In genomic region chr22:21030621-21031544, GRCh38 we compare ENCODE assay signal across 22 cellular contexts. TPM values are rescaled to one million over a fixed set of nuclear protein-coding genes. Genes with fewer than 3 reads are reported as not detected.
DNase-seq lines count a peak whose midpoint lies in the region; ATAC-seq and TF ChIP-seq lines count a peak whose summit lies in the region.
"Had no signal": no experiment of that assay in that cellular context is flagged by ENCODE, and none has a peak within 500 bp of the region (broad histone marks: within the 10 kb centered on the region; RNA-seq: fewer than 3 reads in every experiment).

No MANE protein-coding gene starts in this region.

- H3K9me3 Mint-ChIP-seq in Calu3 (ENCODE audit: low read depth, unreplicated experiment) (no peaks in the 10 kb centered on the region), endodermal cell (no peaks in the 10 kb centered on the region), neural progenitor cell (no peaks in the 10 kb centered on the region)
- H3K9me3 Mint-ChIP-seq in activated CD4-positive, alpha-beta memory T cell treated with anti-CD3 and anti-CD28 coated beads, Interleukin-2, amount 10 ng/mL, durations not matched to agents 7 days and 5 days: no peaks in the 10 kb centered on the region
- H3K9me3 Mint-ChIP-seq: CD8-positive, alpha-beta memory T cell; HFFc6 had no signal

- H3K4me3 Mint-ChIP-seq in Calu3 (ENCODE audit: low read depth, unreplicated experiment): peak overlapping the region; percentile 61
- peak overlapping the region; percentile 75 for H3K4me3 Mint-ChIP-seq in T-helper 17 cell
- H3K4me3 Mint-ChIP-seq in endodermal cell: peak overlapping the region; percentile 57
- peak overlapping the region; percentile 67 for H3K4me3 Mint-ChIP-seq in neural progenitor cell
- no peak overlapping the region for H3K4me3 Mint-ChIP-seq in activated CD4-positive, alpha-beta memory T cell treated with anti-CD3 and anti-CD28 coated beads, Interleukin-2, amount 10 ng/mL, durations not matched to agents 7 days and 5 days
- H3K4me3 Mint-ChIP-seq: HFFc6 had no signal

- H4K20me1 ChIP-seq in neural progenitor cell (ENCODE audit: low read depth): no peaks in the 10 kb centered on the region
- no peaks in the 10 kb centered on the region for H4K20me1 ChIP-seq in PC-3 (ENCODE audit: low read length)

- no peak overlapping the region for H3K9ac ChIP-seq in endodermal cell (ENCODE audit: extremely low read depth, low read length, poor library complexity, severe bottlenecking)
- H3K9ac ChIP-seq in neural progenitor cell: no peak overlapping the region
- H3K9ac ChIP-seq in PC-3 (ENCODE audit: low read length): no peak overlapping the region
- H3K9ac ChIP-seq: KMS-11 had no signal

- no peak for DNase-seq in Calu3
- DNase-seq in T-helper 17 cell: no peak
- no peak for DNase-seq in endodermal cell
- DNase-seq in neural progenitor cell (ENCODE audit: low spot score): no peak
- DNase-seq in activated CD4-positive, alpha-beta memory T cell treated with anti-CD3 and anti-CD28 coated beads, Interleukin-2, amount 10 ng/mL, durations not matched to agents 7 days and 5 days: no peak
- DNase-seq in PC-3: no peak
- DNase-seq in foreskin keratinocyte: no peak
- DNase-seq: BE2C; CD8-positive, alpha-beta memory T cell; HFFc6; MM.1S; NCI-H1105; NCI-H187; NCI-H446 treated with DMSO at 0.1 percent for 48 hours; NCI-H774 had no signal

- intact Hi-C loops in Calu3 (cut with micrococcal nuclease; ENCODE audit: unreplicated experiment) (no loop called here), PC-3 (cut with micrococcal nuclease) (no loop called here)

- POLR2A ChIA-PET in activated CD4-positive, alpha-beta memory T cell treated with anti-CD3 and anti-CD28 coated beads, Interleukin-2, amount 10 ng/mL, durations not matched to agents 7 days and 5 days (lab: Charles Lee): no interaction called here
- POLR2A ChIA-PET in PC-3 (lab: Charles Lee; ENCODE audit: unreplicated experiment): no interaction called here

- H3K9me3 ChIP-seq in T-helper 17 cell (ENCODE audit: control insufficient read depth, low read length, poor library complexity, severe bottlenecking): no peaks in the 10 kb centered on the region
- H3K9me3 ChIP-seq in endodermal cell (ENCODE audit: control insufficient read depth, low read length): no peaks in the 10 kb centered on the region
- no peaks in the 10 kb centered on the region for H3K9me3 ChIP-seq in neural progenitor cell (ENCODE audit: low read depth)
- H3K9me3 ChIP-seq in PC-3 (ENCODE audit: low read length): no peaks in the 10 kb centered on the region
- H3K9me3 ChIP-seq: BE2C had no signal

- H3K4me3 ChIP-seq in endodermal cell (ENCODE audit: low read length) (no peak overlapping the region), neural progenitor cell (no peak overlapping the region), PC-3 (ENCODE audit: low read length) (no peak overlapping the region)

- H3K27ac Mint-ChIP-seq in Calu3 (ENCODE audit: unreplicated experiment) (no peak overlapping the region), T-helper 17 cell (peak overlapping the region; percentile 68), endodermal cell (no peak overlapping the region), neural progenitor cell (peak overlapping the region; percentile 57)
- H3K27ac Mint-ChIP-seq in activated CD4-positive, alpha-beta memory T cell treated with anti-CD3 and anti-CD28 coated beads, Interleukin-2, amount 10 ng/mL, durations not matched to agents 7 days and 5 days: no peak overlapping the region
- H3K27ac Mint-ChIP-seq: HFFc6 had no signal

- no peaks in the 10 kb centered on the region for H3K4me1 Mint-ChIP-seq in Calu3 (ENCODE audit: low read depth, unreplicated experiment)
- peaks cover 6% of the 10 kb centered on the region for H3K4me1 Mint-ChIP-seq in T-helper 17 cell
- peaks cover 4% of the 10 kb centered on the region for H3K4me1 Mint-ChIP-seq in endodermal cell
- H3K4me1 Mint-ChIP-seq in neural progenitor cell: peaks cover 26% of the 10 kb centered on the region
- peaks cover 3% of the 10 kb centered on the region for H3K4me1 Mint-ChIP-seq in activated CD4-positive, alpha-beta memory T cell treated with anti-CD3 and anti-CD28 coated beads, Interleukin-2, amount 10 ng/mL, durations not matched to agents 7 days and 5 days

- no peak overlapping the region for H3K27ac ChIP-seq in endodermal cell (ENCODE audit: low read depth, low read length)
- no peak overlapping the region for H3K27ac ChIP-seq in neural progenitor cell
- H3K27ac ChIP-seq in PC-3 (ENCODE audit: low read length): no peak overlapping the region
- H3K27ac ChIP-seq in foreskin keratinocyte: no peak overlapping the region
- H3K27ac ChIP-seq: KMS-11 had no signal

- no TSS peak for BruUV-seq in Calu3 (replicated peaks; lab: Mats Ljungman, UMichigan)
- no TSS peak for BruUV-seq in PC-3 (replicated peaks; lab: Mats Ljungman, UMichigan)

- H3K4me1 ChIP-seq in endodermal cell (ENCODE audit: control insufficient read depth, insufficient read depth, low read length) (no peaks in the 10 kb centered on the region), neural progenitor cell (no peaks in the 10 kb centered on the region), PC-3 (ENCODE audit: insufficient read depth, low read length) (no peaks in the 10 kb centered on the region), foreskin keratinocyte (peaks cover 10% of the 10 kb centered on the region)

- H3K27me3 Mint-ChIP-seq in Calu3 (ENCODE audit: unreplicated experiment) (peaks cover 55% of the 10 kb centered on the region), T-helper 17 cell (peaks cover 44% of the 10 kb centered on the region), endodermal cell (ENCODE audit: insufficient read depth) (peaks cover 35% of the 10 kb centered on the region), neural progenitor cell (ENCODE audit: insufficient read depth, low read depth) (peaks cover 23% of the 10 kb centered on the region)
- H3K27me3 Mint-ChIP-seq in activated CD4-positive, alpha-beta memory T cell treated with anti-CD3 and anti-CD28 coated beads, Interleukin-2, amount 10 ng/mL, durations not matched to agents 7 days and 5 days: peaks cover 38% of the 10 kb centered on the region

- 92 to 94% methylated on average over 37 to 40 of the region's 40 CpGs for WGBS in endodermal cell (ENCODE audit: insufficient coverage in 1 of 2, insufficient read length in 1 of 2), 2 experiments

- H3K27me3 ChIP-seq in endodermal cell (ENCODE audit: control insufficient read depth, insufficient read depth, low read length, poor library complexity, severe bottlenecking) (peaks cover 47% of the 10 kb centered on the region), neural progenitor cell (peaks cover 54% of the 10 kb centered on the region), PC-3 (ENCODE audit: low read length) (no peaks in the 10 kb centered on the region), foreskin keratinocyte (peaks cover 35% of the 10 kb centered on the region)
- H3K27me3 ChIP-seq: BE2C had no signal

- CTCF ChIA-PET in Calu3 (lab: Charles Lee) (no interaction called here), PC-3 (lab: Charles Lee) (no interaction called here)
- CTCF ChIA-PET in activated CD4-positive, alpha-beta memory T cell treated with anti-CD3 and anti-CD28 coated beads, Interleukin-2, amount 10 ng/mL, durations not matched to agents 7 days and 5 days (lab: Charles Lee): no interaction called here

- H3K9me2 ChIP-seq in PC-3 (replicated peaks; ENCODE audit: low read length): no peaks in the 10 kb centered on the region

- H3K79me2 ChIP-seq in neural progenitor cell (ENCODE audit: low read depth) (no peaks in the 10 kb centered on the region), PC-3 (ENCODE audit: low read length) (no peaks in the 10 kb centered on the region)

- no peak for TF ChIP-seq CTCF in Calu3 (IDR thresholded peaks at IDR 0.05; ENCODE audit: unreplicated experiment)
- TF ChIP-seq CTCF in endodermal cell (conservative IDR thresholded peaks at IDR 0.05): no peak
- TF ChIP-seq CTCF in neural progenitor cell (IDR thresholded peaks at IDR 0.05): no peak
- TF ChIP-seq CTCF in PC-3 (conservative IDR thresholded peaks at IDR 0.05; ENCODE audit: low read depth, low read length): no peak
- no peak for TF ChIP-seq CTCF in foreskin keratinocyte (conservative IDR thresholded peaks at IDR 0.05)

- no peak for ATAC-seq in T-helper 17 cell
- no peak for ATAC-seq in PC-3
- no peak for ATAC-seq in foreskin keratinocyte
- ATAC-seq in GM18861 (IDR thresholded peaks at IDR 0.05; ENCODE audit: unreplicated experiment): no peak
- ATAC-seq: Panc1, Right ventricle myocardium inferior had no signal

- H3K36me3 ChIP-seq in endodermal cell (ENCODE audit: control insufficient read depth, insufficient read depth, low read length) (no peaks in the 10 kb centered on the region), neural progenitor cell (no peaks in the 10 kb centered on the region), PC-3 (ENCODE audit: low read depth, low read length) (no peaks in the 10 kb centered on the region)
- H3K36me3 ChIP-seq: BE2C had no signal

- H3F3A ChIP-seq in neural progenitor cell (ENCODE audit: low read depth) (peaks cover 7% of the 10 kb centered on the region), PC-3 (ENCODE audit: low read length, unreplicated experiment) (no peaks in the 10 kb centered on the region)

- H3K4me2 ChIP-seq in neural progenitor cell: no peak overlapping the region
- H3K4me2 ChIP-seq in PC-3 (ENCODE audit: low read length): no peak overlapping the region
- H3K4me2 ChIP-seq: KMS-11 had no signal

- H3K36me3 Mint-ChIP-seq in Calu3 (ENCODE audit: insufficient read depth, unreplicated experiment) (peaks cover 2% of the 10 kb centered on the region), T-helper 17 cell (ENCODE audit: low read depth) (peaks cover 3% of the 10 kb centered on the region), endodermal cell (ENCODE audit: low read depth) (no peaks in the 10 kb centered on the region), neural progenitor cell (no peaks in the 10 kb centered on the region)
- H3K36me3 Mint-ChIP-seq in activated CD4-positive, alpha-beta memory T cell treated with anti-CD3 and anti-CD28 coated beads, Interleukin-2, amount 10 ng/mL, durations not matched to agents 7 days and 5 days (ENCODE audit: low read depth): no peaks in the 10 kb centered on the region
- H3K36me3 Mint-ChIP-seq: CD8-positive, alpha-beta memory T cell had no signal

- H2AFZ ChIP-seq in neural progenitor cell (replicated peaks): no peak overlapping the region
- no peak overlapping the region for H2AFZ ChIP-seq in PC-3 (ENCODE audit: low read length)

RNA-seq across cellular contexts. Expression of gene SLC7A4, which starts 1.5 kb away (rescaled TPM):
- total RNA-seq in Calu3 (2022) (0.14 TPM in 1 of 2 replicates, not detected in the other), T-helper 17 cell (under 1 TPM; 0.13 to 0.15 TPM), endodermal cell (under 1 TPM; 0.33 to 0.49 TPM), neural progenitor cell (ENCODE audit: low replicate concordance) (0.34 TPM in 1 of 2 replicates, not detected in the other), PC-3 (2014; rRNA removed) (not detected in 2 replicates), foreskin keratinocyte (0.07 and 0.11 TPM in 2 replicates)
- polyA plus RNA-seq in endodermal cell (2013, experiment 1 of 2): 0.61 TPM
- 0.50 TPM for polyA plus RNA-seq in endodermal cell (2013, experiment 2 of 2)
- total RNA-seq in activated CD4-positive, alpha-beta memory T cell treated with anti-CD3 and anti-CD28 coated beads, Interleukin-2, amount 10 ng/mL, durations not matched to agents 7 days and 5 days: not detected
- polyA plus RNA-seq in foreskin keratinocyte: 0.03 and 0.08 TPM in 2 replicates
- total RNA-seq: Daoy, H1 had no signal

RNA-seq across cellular contexts. Expression of gene LRRC74B, which starts 14.9 kb away (rescaled TPM):
- total RNA-seq in Calu3 (2022) (not detected in 2 replicates), T-helper 17 cell (under 1 TPM in 1 of 2 donors, not detected in 1; 0.10 TPM), endodermal cell (not detected), neural progenitor cell (ENCODE audit: low replicate concordance) (not detected in 2 replicates), PC-3 (2014; rRNA removed) (not detected in 2 replicates), foreskin keratinocyte (not detected in 2 replicates)
- 0.39 TPM for polyA plus RNA-seq in endodermal cell (2013, experiment 1 of 2)
- polyA plus RNA-seq in endodermal cell (2013, experiment 2 of 2): 0.58 TPM
- not detected for total RNA-seq in activated CD4-positive, alpha-beta memory T cell treated with anti-CD3 and anti-CD28 coated beads, Interleukin-2, amount 10 ng/mL, durations not matched to agents 7 days and 5 days
- polyA plus RNA-seq in foreskin keratinocyte: not detected in 2 replicates
- total RNA-seq: CD8-positive, alpha-beta memory T cell; Daoy; H1; HFFc6; Right ventricle myocardium inferior had no signal
- polyA plus RNA-seq: AG04450; CD8-positive, alpha-beta memory T cell; H1 had no signal

RNA-seq across cellular contexts. Expression of gene P2RX6, which starts 15.9 kb away (rescaled TPM):
- 0.26 and 0.42 TPM in 2 replicates for total RNA-seq in Calu3 (2022)
- total RNA-seq in T-helper 17 cell: 1 to 10 TPM in 1 of 2 donors, under 1 TPM in 1; 0.39 to 1.0 TPM
- total RNA-seq in endodermal cell: 1 to 10 TPM in 1 of 2 donors, under 1 TPM in 1; 0.73 to 1.9 TPM
- 1.4 TPM for polyA plus RNA-seq in endodermal cell (2013, experiment 1 of 2)
- polyA plus RNA-seq in endodermal cell (2013, experiment 2 of 2): 1.3 TPM
- 0.36 and 0.53 TPM in 2 replicates for total RNA-seq in neural progenitor cell (ENCODE audit: low replicate concordance)
- total RNA-seq in activated CD4-positive, alpha-beta memory T cell treated with anti-CD3 and anti-CD28 coated beads, Interleukin-2, amount 10 ng/mL, durations not matched to agents 7 days and 5 days: under 1 TPM; 0.08 to 0.23 TPM
- 1.1 TPM in 1 of 2 replicates, not detected in the other for total RNA-seq in PC-3 (2014; rRNA removed)
- total RNA-seq in foreskin keratinocyte: 0.21 and 0.24 TPM in 2 replicates
- polyA plus RNA-seq in foreskin keratinocyte: 0.21 and 0.38 TPM in 2 replicates
- total RNA-seq: H1 had no signal

RNA-seq across cellular contexts. Expression of gene THAP7, which starts 29.0 kb away (rescaled TPM):
- total RNA-seq in Calu3 (2022): 24.5 and 25.3 TPM in 2 replicates
- 10 to 100 TPM; 41.5 to 55.6 TPM for total RNA-seq in T-helper 17 cell
- total RNA-seq in endodermal cell: 10 to 100 TPM; 16.6 to 19.6 TPM
- 21.8 TPM for polyA plus RNA-seq in endodermal cell (2013, experiment 1 of 2)
- polyA plus RNA-seq in endodermal cell (2013, experiment 2 of 2): 21.4 TPM
- 14.7 and 29.2 TPM in 2 replicates for total RNA-seq in neural progenitor cell (ENCODE audit: low replicate concordance)
- total RNA-seq in activated CD4-positive, alpha-beta memory T cell treated with anti-CD3 and anti-CD28 coated beads, Interleukin-2, amount 10 ng/mL, durations not matched to agents 7 days and 5 days: 10 to 100 TPM; 24.7 to 25.4 TPM
- total RNA-seq in PC-3 (2014; rRNA removed): 43.0 and 44.3 TPM in 2 replicates
- total RNA-seq in foreskin keratinocyte: 24.2 and 25.0 TPM in 2 replicates
- polyA plus RNA-seq in foreskin keratinocyte: 34.4 and 36.5 TPM in 2 replicates

RNA-seq across cellular contexts. Expression of gene LZTR1, which starts 48.8 kb away (rescaled TPM):
- total RNA-seq in Calu3 (2022) (49.3 and 55.4 TPM in 2 replicates), T-helper 17 cell (10 to 100 TPM; 49.4 to 59.3 TPM), endodermal cell (10 to 100 TPM; 56.5 to 73.2 TPM), neural progenitor cell (ENCODE audit: low replicate concordance) (21.9 and 39.4 TPM in 2 replicates), PC-3 (2014; rRNA removed) (41.0 and 49.3 TPM in 2 replicates), foreskin keratinocyte (37.8 and 39.9 TPM in 2 replicates)
- polyA plus RNA-seq in endodermal cell (2013, experiment 1 of 2): 38.3 TPM
- 33.0 TPM for polyA plus RNA-seq in endodermal cell (2013, experiment 2 of 2)
- 10 to 100 TPM; 53.3 to 60.3 TPM for total RNA-seq in activated CD4-positive, alpha-beta memory T cell treated with anti-CD3 and anti-CD28 coated beads, Interleukin-2, amount 10 ng/mL, durations not matched to agents 7 days and 5 days
- 25.2 and 26.2 TPM in 2 replicates for polyA plus RNA-seq in foreskin keratinocyte

Comparison
In these comparisons a context has a peak if more than half of its experiments do, and no peak if none do; other contexts are left out.
1. H3K27ac Mint-ChIP-seq: peak in T-helper 17 cell (single experiment) and neural progenitor cell (single experiment); none in Calu3 (single experiment), endodermal cell (single experiment) and activated CD4-positive, alpha-beta memory T cell treated with anti-CD3 and anti-CD28 coated beads, Interleukin-2, amount 10 ng/mL, durations not matched to agents 7 days and 5 days (single experiment).